ENCODE assay signal across 1 cellular context in genomic region chr11:94310191-94310875, GRCh38.
TF ChIP-seq lines count a peak whose summit lies in the region.

No MANE protein-coding gene starts in this region.

TF ChIP-seq in SK-N-SH, 30 proteins besides CTCF, POLR2A, EP300 and RAD21 (continued from another document):
- TF ChIP-seq USF1 (IDR thresholded peaks at IDR 0.05; ENCODE audit: borderline replicate concordance, low read depth) (no peak), GABPA (IDR thresholded peaks at IDR 0.05; ENCODE audit: low read depth) (no peak)
